ENCODE assay signal across 12 cellular contexts in the genomic region with DNA sequence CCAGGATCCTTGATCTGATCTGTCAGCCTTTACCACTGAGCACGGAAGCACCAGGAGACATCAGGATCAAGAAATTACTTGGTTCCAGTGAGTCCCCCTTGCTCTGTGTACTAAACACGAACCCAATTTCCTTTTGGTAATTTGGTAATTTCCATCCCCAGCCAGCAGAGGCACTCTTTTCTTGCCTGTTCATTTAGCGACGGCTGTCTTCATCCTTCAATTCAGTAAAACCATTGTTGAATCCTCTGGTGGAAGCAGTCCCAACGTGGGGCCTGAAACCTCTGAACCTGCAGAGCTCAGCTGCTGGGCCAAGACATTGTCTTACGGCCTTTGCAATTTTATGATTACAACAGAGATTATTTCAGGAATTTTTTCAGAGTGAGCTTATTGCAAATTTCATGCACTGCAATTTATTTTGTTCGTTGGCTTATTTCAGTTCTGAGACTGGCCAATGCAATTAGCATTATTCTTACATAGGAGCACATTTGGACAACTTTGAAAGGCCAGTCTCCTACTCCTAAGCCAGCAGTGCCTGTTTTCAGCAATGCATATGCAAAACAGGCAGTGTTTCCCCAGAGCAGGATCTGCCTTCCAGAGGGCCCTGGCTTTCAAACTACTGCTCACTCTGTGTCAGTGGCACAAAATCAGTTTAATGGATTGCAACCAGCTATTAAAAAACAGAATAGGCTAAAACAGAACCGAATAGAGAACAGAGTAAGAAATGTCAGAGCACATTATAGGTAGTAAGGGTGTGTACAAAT.
A peak's percentile ranks its signal among the peaks of the same experiment; 100 is the strongest.
DNase-seq lines count a peak whose midpoint lies in the region; TF ChIP-seq lines count a peak whose summit lies in the region.
"Had no signal": no experiment of that assay in that cellular context is flagged by ENCODE, and none has a peak within 500 bp of the region (broad histone marks: within the 10 kb centered on the region; RNA-seq: fewer than 3 reads in every experiment).

No MANE protein-coding gene starts in this region.

- no peak overlapping the region for H3K4me3 ChIP-seq in neural progenitor cell
- H3K4me3 ChIP-seq: mucosa of descending colon had no signal

- H3K4me2 ChIP-seq in neural progenitor cell = no peak overlapping the region

- H3K4me1 Mint-ChIP-seq in neural progenitor cell = peaks cover 10% of the 10 kb centered on the region

- no peaks in the 10 kb centered on the region for H3K27me3 Mint-ChIP-seq in neural progenitor cell (ENCODE audit: insufficient read depth, low read depth)

- H4K20me1 ChIP-seq in neural progenitor cell (ENCODE audit: low read depth) = no peaks in the 10 kb centered on the region

- TF ChIP-seq CTCF in GM12874 (IDR thresholded peaks at IDR 0.05; ENCODE audit: insufficient read depth, low read depth, low read length) = 0 out of 2 replicates have a peak, but pooled peaks have one; percentile 10
- peak; percentile 69 for TF ChIP-seq CTCF in neural progenitor cell (IDR thresholded peaks at IDR 0.05)

- no peaks in the 10 kb centered on the region for H3K4me1 ChIP-seq in neural progenitor cell

- H3K27ac ChIP-seq in neural progenitor cell = no peak overlapping the region
- H3K27ac ChIP-seq: epithelial cell of prostate had no signal

- no peak overlapping the region for H3K4me3 Mint-ChIP-seq in neural progenitor cell

- H3F3A ChIP-seq in neural progenitor cell (ENCODE audit: low read depth) = no peaks in the 10 kb centered on the region

- no peaks in the 10 kb centered on the region for H3K27me3 ChIP-seq in neural progenitor cell

- no peaks in the 10 kb centered on the region for H3K9me3 Mint-ChIP-seq in neural progenitor cell

- no peak overlapping the region for H3K27ac Mint-ChIP-seq in neural progenitor cell
- H3K27ac Mint-ChIP-seq: activated naive CD4-positive, alpha-beta T cell treated with anti-CD3 and anti-CD28 coated beads, Interleukin-2, amount 50 U/mL, for 72 hours had no signal

- H3K9ac ChIP-seq in neural progenitor cell = no peak overlapping the region

- H3K36me3 Mint-ChIP-seq in neural progenitor cell = no peaks in the 10 kb centered on the region
- H3K36me3 Mint-ChIP-seq: activated naive CD4-positive, alpha-beta T cell treated with anti-CD3 and anti-CD28 coated beads, Interleukin-2, amount 50 U/mL, for 72 hours had no signal

- no peaks in the 10 kb centered on the region for H3K36me3 ChIP-seq in neural progenitor cell

- DNase-seq in NCI-H526 (lab: John Stamatoyannopoulos, UW) = peak; percentile 39 to 77
- peak; percentile 53 for DNase-seq in ecto neural progenitor cell (ENCODE audit: low spot score)
- DNase-seq in neural progenitor cell (ENCODE audit: low spot score) = peak; percentile 60
- DNase-seq in stimulated activated CD4-positive, alpha-beta T cell treated with anti-CD3 and anti-CD28 coated beads, Interleukin-4, amount 100 ng/mL, for 24 hours = no peak
- no peak for DNase-seq in NCI-H446 treated with DMSO at 0.1 percent for 48 hours (lab: John Stamatoyannopoulos, UW)
- no peak for DNase-seq in activated gamma-delta T cell (lab: John Stamatoyannopoulos, UW)
- DNase-seq: GF-D8; stimulated activated CD4-positive, alpha-beta T cell treated with anti-CD3 and anti-CD28 coated beads, Interleukin-1b, Interleukin-23, amount 100 ng/mL, for 48 hours had no signal

- H2AFZ ChIP-seq in neural progenitor cell (replicated peaks) = peak overlapping the region; percentile 80

- H3K9me3 ChIP-seq in neural progenitor cell (ENCODE audit: low read depth) = no peaks in the 10 kb centered on the region
- H3K9me3 ChIP-seq: mucosa of descending colon had no signal

- H3K79me2 ChIP-seq in neural progenitor cell (ENCODE audit: low read depth) = no peaks in the 10 kb centered on the region

Comparison
In these comparisons a context has a peak if more than half of its experiments do, and no peak if none do; other contexts are left out.
1. DNase-seq: peak in NCI-H526 (2 of 2), ecto neural progenitor cell (single experiment) and neural progenitor cell (single experiment); none in stimulated activated CD4-positive, alpha-beta T cell treated with anti-CD3 and anti-CD28 coated beads, Interleukin-4, amount 100 ng/mL, for 24 hours (single experiment), NCI-H446 treated with DMSO at 0.1 percent for 48 hours (single experiment) and activated gamma-delta T cell (single experiment).